In genomic region chr19:46824887-46825730, GRCh38 we compare ENCODE assay signal across 11 cellular contexts. TPM values are rescaled to one million over a fixed set of nuclear protein-coding genes. Genes with fewer than 3 reads are reported as not detected.
DNase-seq lines count a peak whose midpoint lies in the region; ATAC-seq and TF ChIP-seq lines count a peak whose summit lies in the region.
"Had no signal": no experiment of that assay in that cellular context is flagged by ENCODE, and none has a peak within 500 bp of the region (broad histone marks: within the 10 kb centered on the region; RNA-seq: fewer than 3 reads in every experiment).

No MANE protein-coding gene starts in this region.

- H3K36me3 ChIP-seq in DND-41 (ENCODE audit: insufficient read depth, low read length) (no peaks in the 10 kb centered on the region), tibial nerve (no peaks in the 10 kb centered on the region)
- H3K36me3 ChIP-seq: adrenal gland had no signal

- H3K27ac Mint-ChIP-seq in activated B cell treated with CpG ODN at 0.5 μM for 24 hours (peak overlapping the region; percentile 93), nephron progenitor cell (peak overlapping the region; percentile 54)

- H4K20me1 ChIP-seq in DND-41 (ENCODE audit: insufficient read depth, low read length), result no peaks in the 10 kb centered on the region

- no peak overlapping the region for H2AFZ ChIP-seq in DND-41 (ENCODE audit: low read depth, low read length)

- no peak for DNase-seq in DND-41
- DNase-seq in HT-29 (ENCODE audit: low spot score), result peak; percentile 56
- DNase-seq in activated B cell treated with CpG ODN at 0.5 μM for 24 hours, result no peak
- no peak for DNase-seq in nephron progenitor cell
- DNase-seq in COLO829 (ENCODE audit: low spot score), result no peak
- no peak for DNase-seq in tibial nerve (ENCODE audit: low spot score in 2 of 2)
- DNase-seq: NCI-H2081, T1000 had no signal

- H3K79me2 ChIP-seq in DND-41 (ENCODE audit: insufficient read depth, low read length), result no peaks in the 10 kb centered on the region

- peaks cover 23% of the 10 kb centered on the region for H3K4me1 ChIP-seq in DND-41 (ENCODE audit: insufficient read depth, low read length)
- peaks cover 0 to 16% (median 7%) of the 10 kb centered on the region in 4 donors for H3K4me1 ChIP-seq in tibial nerve
- H3K4me1 ChIP-seq: adrenal gland had no signal

- intact Hi-C loops in activated B cell treated with CpG ODN at 0.5 μM for 24 hours (cut with micrococcal nuclease), result loop anchor here (1.0 kb wide), 2 partner anchors 15 to 68 kb away; no protein-coding TSS in a partner anchor

- POLR2A ChIA-PET in activated B cell treated with CpG ODN at 0.5 μM for 24 hours (lab: Charles Lee), result interaction anchor here (0.6 to 7.1 kb wide), 17 partner anchors 11 to 431 kb away, joined by 3 to 242 read pairs (median 5); partner anchors contain the start of genes AP2S1, CALM3, CCDC9 and SLC1A5

- TF ChIP-seq CTCF in DND-41 (IDR thresholded peaks at IDR 0.05; ENCODE audit: borderline replicate concordance, extremely low read depth, low read length, poor library complexity, severe bottlenecking) (peak; percentile 9), activated B cell treated with CpG ODN at 0.5 μM for 24 hours (IDR thresholded peaks at IDR 0.05) (no peak), nephron progenitor cell (IDR thresholded peaks at IDR 0.05) (no peak), tibial nerve (IDR thresholded peaks at IDR 0.05) (no peak)

- peak overlapping the region; percentile 69 for H3K4me3 Mint-ChIP-seq in activated B cell treated with CpG ODN at 0.5 μM for 24 hours
- no peak overlapping the region for H3K4me3 Mint-ChIP-seq in nephron progenitor cell

- H3K9me3 Mint-ChIP-seq in activated B cell treated with CpG ODN at 0.5 μM for 24 hours, result peaks cover 2% of the 10 kb centered on the region
- peaks cover 18% of the 10 kb centered on the region for H3K9me3 Mint-ChIP-seq in nephron progenitor cell

- ATAC-seq in DND-41 (ENCODE audit: insufficient read depth, low read depth), result no peak
- no peak for ATAC-seq in activated B cell treated with CpG ODN at 0.5 μM for 24 hours (ENCODE audit: low read depth)
- ATAC-seq in HG03354 (IDR thresholded peaks at IDR 0.05; ENCODE audit: poor library complexity, severe bottlenecking, unreplicated experiment), result no peak
- no peak for ATAC-seq in GM18502 (IDR thresholded peaks at IDR 0.05; ENCODE audit: poor library complexity, unreplicated experiment)

- H3K4me1 Mint-ChIP-seq in activated B cell treated with CpG ODN at 0.5 μM for 24 hours, result peaks cover 49% of the 10 kb centered on the region
- H3K4me1 Mint-ChIP-seq in nephron progenitor cell, result peaks cover 31% of the 10 kb centered on the region

- H3K27me3 Mint-ChIP-seq in activated B cell treated with CpG ODN at 0.5 μM for 24 hours (no peaks in the 10 kb centered on the region), nephron progenitor cell (ENCODE audit: low read depth, poor library complexity) (peaks cover 12% of the 10 kb centered on the region)

- H3K4me2 ChIP-seq in DND-41 (ENCODE audit: insufficient read depth, low read length), result no peak overlapping the region

- no peak overlapping the region for H3K9ac ChIP-seq in DND-41 (ENCODE audit: low read depth, low read length)

- CTCF ChIA-PET in activated B cell treated with CpG ODN at 0.5 μM for 24 hours (lab: Charles Lee), result interaction anchor here (0.9 to 1.9 kb wide), 4 partner anchors 15 to 164 kb away, joined by 3 to 13 read pairs (median 10); partner anchors contain the start of genes DACT3 and SLC1A5

- H3K27me3 ChIP-seq in DND-41 (ENCODE audit: insufficient read depth, low read length, poor library complexity) (no peaks in the 10 kb centered on the region), tibial nerve (no peaks in the 10 kb centered on the region)
- H3K27me3 ChIP-seq: adrenal gland had no signal

- 86 to 89% methylated on average over 21 of the region's 21 CpGs for WGBS in tibial nerve, 2 donors

- H3K27ac ChIP-seq in DND-41 (ENCODE audit: low read length) (no peak overlapping the region), tibial nerve (peak overlapping the region in 2 of 4 donors; percentile 36 to 55)

- TF ChIP-seq EP300 in tibial nerve (IDR thresholded peaks at IDR 0.05), result no peak

- H3K36me3 Mint-ChIP-seq in activated B cell treated with CpG ODN at 0.5 μM for 24 hours (ENCODE audit: low read depth) (no peaks in the 10 kb centered on the region), nephron progenitor cell (ENCODE audit: low read depth) (no peaks in the 10 kb centered on the region)

- no peak overlapping the region for H3K4me3 ChIP-seq in DND-41 (ENCODE audit: low read depth in 1 of 2, low read length in 2 of 2)
- H3K4me3 ChIP-seq in tibial nerve, result no peak overlapping the region
- H3K4me3 ChIP-seq: adrenal gland had no signal

- H3K9me3 ChIP-seq in DND-41 (ENCODE audit: insufficient read depth, low read length, severe bottlenecking) (no peaks in the 10 kb centered on the region), tibial nerve (no peaks in the 10 kb centered on the region)
- H3K9me3 ChIP-seq: adrenal gland had no signal

- no peak for TF ChIP-seq POLR2A in tibial nerve (IDR thresholded peaks at IDR 0.05)

RNA-seq across cellular contexts. Expression of gene AP2S1, which starts 25.5 kb away (rescaled TPM):
- 527 and 544 TPM in 2 replicates for total RNA-seq in HT-29 (2014; rRNA removed; shearing (Covaris generic))
- total RNA-seq in activated B cell treated with CpG ODN at 0.5 μM for 24 hours (74.7 and 81.3 TPM in 2 replicates), tibial nerve (100 to 1,000 TPM in 1 of 4 donors, 10 to 100 TPM in 3; 32.1 to 108 (median 64.6) TPM)

RNA-seq across cellular contexts. Expression of gene ARHGAP35, which starts 35.7 kb away (rescaled TPM):
- total RNA-seq in HT-29 (2014; rRNA removed; shearing (Covaris generic)), result 53.6 and 63.9 TPM in 2 replicates
- total RNA-seq in activated B cell treated with CpG ODN at 0.5 μM for 24 hours (20.3 and 25.6 TPM in 2 replicates), tibial nerve (10 to 100 TPM; 43.3 to 50.3 (median 48.6) TPM)

RNA-seq across cellular contexts. Expression of gene SLC1A5, which starts 36.7 kb away (rescaled TPM):
- total RNA-seq in HT-29 (2014; rRNA removed; shearing (Covaris generic)), result 772 and 790 TPM in 2 replicates
- total RNA-seq in activated B cell treated with CpG ODN at 0.5 μM for 24 hours, result 70.7 and 77.9 TPM in 2 replicates
- 100 to 1,000 TPM in 1 of 4 donors, 10 to 100 TPM in 3; 76.8 to 107 (median 83.4) TPM for total RNA-seq in tibial nerve
